Comparison of ENCODE assay signal across 8 cellular contexts in genomic region chr2:219642465-219643083, GRCh38. TPM values are rescaled to one million over a fixed set of nuclear protein-coding genes. Genes with fewer than 3 reads are reported as not detected.
DNase-seq lines count a peak whose midpoint lies in the region; ATAC-seq, FAIRE-seq and TF ChIP-seq lines count a peak whose summit lies in the region.

No MANE protein-coding gene starts in this region.

- POLR2A ChIA-PET in HepG2 (lab: Yijun Ruan, JAX), result interaction anchor here (1.4 to 1.5 kb wide), 2 partner anchors 71 to 103 kb away, joined by 4 read pairs; partner anchors contain the start of genes INHA and OBSL1

- TF ChIP-seq RAD21 in HepG2 (CRISPR knock-in tag; IDR thresholded peaks at IDR 0.05), result peak; percentile 100

- intact Hi-C loops in colonic mucosa (cut with DNase I) (loop anchor here (2.0 to 5.0 kb wide), 2 partner anchors 45 to 102 kb away; no protein-coding TSS in a partner anchor), HepG2 (cut with micrococcal nuclease; ENCODE audit: unreplicated experiment) (loop anchor here (1.0 to 2.0 kb wide), 4 partner anchors 23 to 101 kb away; no protein-coding TSS in a partner anchor)

- H3K36me3 ChIP-seq in colonic mucosa (no peaks in the 10 kb centered on the region), HepG2 (replicated peaks in 1 of 2; ENCODE audit: control insufficient read depth in 1 of 2, insufficient read depth in 2 of 2, low read length in 2 of 2) (no peaks in the 10 kb centered on the region)

- in situ Hi-C loops in HepG2 (cut with HindIII; ENCODE audit: extremely low pct_ligation_motif_present, low pct_unique_long_range_greater_than_20kb), result loop anchor here (5.0 kb wide), 1 partner anchor 100 kb away; the partner anchor contains the start of genes CHPF and TMEM198

- H2AFZ ChIP-seq in HepG2 (ENCODE audit: low read length), result no peak overlapping the region

- H4K20me1 ChIP-seq in HepG2 (ENCODE audit: insufficient read depth, low read length), result no peaks in the 10 kb centered on the region

- H3K4me2 ChIP-seq in HepG2 (ENCODE audit: low read depth, low read length), result peak overlapping the region; percentile 69

- WGBS in HepG2 (ENCODE audit: low lambda C conversion rate), result 5% methylated on average over 24 of the region's 24 CpGs

- no peak overlapping the region for H3K9ac ChIP-seq in colonic mucosa (ENCODE audit: low read depth in 2 of 2, low read length in 2 of 2)
- H3K9ac ChIP-seq in HepG2 (ENCODE audit: insufficient read depth, low read depth, low read length), result no peak overlapping the region

- DNase-seq in COLO668 (lab: John Stamatoyannopoulos, UW; ENCODE audit: unreplicated experiment), result peak; percentile 94
- peak; percentile 86 for DNase-seq in NCI-H526 treated with DMSO at 0.1 percent for 48 hours (lab: John Stamatoyannopoulos, UW)
- DNase-seq in activated CD4-positive, alpha-beta T cell treated with anti-CD3 and anti-CD28 coated beads for 4 hours, result peak; percentile 84 to 86
- DNase-seq in colonic mucosa, result peak; percentile 93
- peak; percentile 93 for DNase-seq in HepG2 (ENCODE audit: low spot score)
- peak; percentile 62 to 74 (median 74) for DNase-seq in stimulated activated CD4-positive, alpha-beta T cell treated with anti-CD3 and anti-CD28 coated beads, TNF-alpha, amount 100 ng/mL, for 1 hour (ENCODE audit: low read depth in 3 of 3, low spot score in 1 of 3)

- H3K4me3 ChIP-seq in colonic mucosa (no peak overlapping the region), HepG2 (replicated peaks in 1 of 3; ENCODE audit: insufficient read depth in 1 of 3, low read depth in 2 of 3, low read length in 3 of 3) (peak overlapping the region in 1 of 3 experiments; percentile 36; a peak in 1 of 6 replicates)

- FAIRE-seq in HepG2 (lab: Jason Lieb, UNC), result peak; percentile 99

- H3K9me3 ChIP-seq in colonic mucosa (no peaks in the 10 kb centered on the region), HepG2 (ENCODE audit: low read length) (no peaks in the 10 kb centered on the region)

- no TSS peak for BruUV-seq in HepG2 (replicated peaks; lab: Mats Ljungman, UMichigan)

- H3K27ac ChIP-seq in colonic mucosa (no peak overlapping the region), HepG2 (ENCODE audit: extremely low read length, insufficient read depth, low read length) (no peak overlapping the region)

- ATAC-seq in GM19452 (IDR thresholded peaks at IDR 0.05; ENCODE audit: unreplicated experiment), result peak; percentile 98
- ATAC-seq in HG03521 (IDR thresholded peaks at IDR 0.05; ENCODE audit: unreplicated experiment), result peak; percentile 98
- ATAC-seq in HepG2, result peak; percentile 92

- H3K79me2 ChIP-seq in HepG2 (ENCODE audit: insufficient read depth, low read length), result no peaks in the 10 kb centered on the region

- CTCF ChIA-PET in HepG2 (lab: Yijun Ruan, JAX; ENCODE audit: low intra/inter-chr PET ratio, low total read pairs), result interaction anchor here (0.6 to 4.3 kb wide), 14 partner anchors 24 to 240 kb away, joined by 3 to 127 read pairs (median 5); partner anchors contain the start of genes CHPF, INHA, OBSL1 and STK11IP

- TF ChIP-seq EP300 in HepG2 (IDR thresholded peaks at IDR 0.05; ENCODE audit: low read depth in 2 of 2, low read length in 2 of 2) (peak in 1 of 2 experiments; percentile 37; a peak in 1 of 4 replicates), HepG2 (CRISPR knock-in tag; IDR thresholded peaks at IDR 0.05; ENCODE audit: borderline replicate concordance) (no peak)

- H3K4me1 ChIP-seq in colonic mucosa (no peaks in the 10 kb centered on the region), HepG2 (ENCODE audit: insufficient read depth, low read length) (peaks cover 29% of the 10 kb centered on the region)

- no peak for TF ChIP-seq POLR2A in HepG2 (IDR thresholded peaks at IDR 0.05; ENCODE audit: insufficient read depth in 1 of 2, low read depth in 2 of 2, low read length in 2 of 2)

- H3K27me3 ChIP-seq in colonic mucosa (no peaks in the 10 kb centered on the region), HepG2 (ENCODE audit: control insufficient read depth in 1 of 2, insufficient read depth in 2 of 2, low read length in 2 of 2) (peaks cover 18 to 77% of the 10 kb centered on the region in 2 experiments)

- TF ChIP-seq CTCF in colonic mucosa (IDR thresholded peaks at IDR 0.05) (peak; percentile 99), HepG2 (CRISPR knock-in tag; IDR thresholded peaks at IDR 0.05) (peak; percentile 100)

TF ChIP-seq in HepG2, 621 proteins besides CTCF, POLR2A, EP300 and RAD21 (continues in another document):
- TF ChIP-seq ZBTB1 (CRISPR knock-in tag; IDR thresholded peaks at IDR 0.05; ENCODE audit: borderline replicate concordance) (no peak), ZNF276 (CRISPR knock-in tag; IDR thresholded peaks at IDR 0.05; ENCODE audit: low read depth) (peak; percentile 58; the same call in 1 of the 2 replicates)

RNA-seq across cellular contexts. Expression of gene SLC4A3, which starts 15.1 kb away (rescaled TPM):
- total RNA-seq in colonic mucosa (under 1 TPM; 0.47 to 0.72 TPM), HepG2 (2016; rRNA removed; fragmentation: Illumina TruSeq; extraction: Trizol) (0.10 and 0.18 TPM in 2 replicates)
- not detected in 2 replicates for total RNA-seq in HepG2 (2016; cell fraction: cytosol; rRNA removed; fragmentation: Illumina TruSeq; extraction: Trizol; ENCODE audit: low read depth)
- 0.13 and 0.22 TPM in 2 replicates for total RNA-seq in HepG2 (2016; cell fraction: insoluble cytoplasmic fraction; rRNA removed; fragmentation: Illumina TruSeq; extraction: Trizol)
- not detected in 2 replicates for total RNA-seq in HepG2 (2016; cell fraction: membrane; rRNA removed; fragmentation: Illumina TruSeq; extraction: Trizol)
- 0.22 and 0.53 TPM in 2 replicates for total RNA-seq in HepG2 (2016; cell fraction: nucleus; rRNA removed; fragmentation: Illumina TruSeq; extraction: Trizol)
- polyA plus RNA-seq in HepG2 (2011; rRNA removed), result 0.95 and 1.2 TPM in 2 replicates
- polyA plus RNA-seq in HepG2 (2011; cell fraction: cytosol; rRNA removed), result 0.55 and 0.62 TPM in 2 replicates
- polyA plus RNA-seq in HepG2 (2011; cell fraction: nucleus; rRNA removed), result 10.4 and 15.1 TPM in 2 replicates
- 0.32 and 0.75 TPM in 2 replicates for polyA plus RNA-seq in HepG2 (2012)
- 0.05 TPM in 1 of 2 replicates, not detected in the other for polyA plus RNA-seq in HepG2 (2016; cell fraction: cytosol; fragmentation: Illumina TruSeq; extraction: Trizol; ENCODE audit: low read depth)
- 0.17 TPM in 1 of 2 replicates, not detected in the other for polyA plus RNA-seq in HepG2 (2016; cell fraction: insoluble cytoplasmic fraction; fragmentation: Illumina TruSeq; extraction: Trizol; ENCODE audit: low read depth)
- 0.13 TPM in 1 of 2 replicates, not detected in the other for polyA plus RNA-seq in HepG2 (2016; cell fraction: membrane; fragmentation: Illumina TruSeq; extraction: Trizol; ENCODE audit: low read depth)
- polyA plus RNA-seq in HepG2 (2016; cell fraction: nucleus; fragmentation: Illumina TruSeq; extraction: Trizol; ENCODE audit: insufficient read depth, low read depth), result 0.52 and 0.57 TPM in 2 replicates
- 1.2 TPM in 1 of 2 replicates, not detected in the other for polyA minus RNA-seq in HepG2 (2011; rRNA and poly(A)+ RNA removed; ENCODE audit: low replicate concordance)
- 0.70 TPM in 1 of 2 replicates, not detected in the other for polyA minus RNA-seq in HepG2 (2011; cell fraction: cytosol; rRNA and poly(A)+ RNA removed)
- polyA minus RNA-seq in HepG2 (2011; cell fraction: nucleus; rRNA and poly(A)+ RNA removed), result 2.1 and 2.6 TPM in 2 replicates

RNA-seq across cellular contexts. Expression of gene STK11IP, which starts 44.9 kb away (rescaled TPM):
- 10 to 100 TPM; 25.4 to 42.7 TPM for total RNA-seq in colonic mucosa
- total RNA-seq in HepG2 (2016; rRNA removed; fragmentation: Illumina TruSeq; extraction: Trizol), result 5.6 and 12.8 TPM in 2 replicates
- 3.5 and 4.7 TPM in 2 replicates for total RNA-seq in HepG2 (2016; cell fraction: cytosol; rRNA removed; fragmentation: Illumina TruSeq; extraction: Trizol; ENCODE audit: low read depth)
- total RNA-seq in HepG2 (2016; cell fraction: insoluble cytoplasmic fraction; rRNA removed; fragmentation: Illumina TruSeq; extraction: Trizol), result 5.0 and 14.2 TPM in 2 replicates
- 2.7 and 3.2 TPM in 2 replicates for total RNA-seq in HepG2 (2016; cell fraction: membrane; rRNA removed; fragmentation: Illumina TruSeq; extraction: Trizol)
- total RNA-seq in HepG2 (2016; cell fraction: nucleus; rRNA removed; fragmentation: Illumina TruSeq; extraction: Trizol), result 20.7 and 21.9 TPM in 2 replicates
- polyA plus RNA-seq in HepG2 (2011; rRNA removed), result 24.0 and 30.2 TPM in 2 replicates
- 5.6 and 8.5 TPM in 2 replicates for polyA plus RNA-seq in HepG2 (2011; cell fraction: cytosol; rRNA removed)
- polyA plus RNA-seq in HepG2 (2011; cell fraction: nucleus; rRNA removed), result 272 and 337 TPM in 2 replicates
- 18.1 and 20.5 TPM in 2 replicates for polyA plus RNA-seq in HepG2 (2012)
- 0.70 and 0.72 TPM in 2 replicates for polyA plus RNA-seq in HepG2 (2016; cell fraction: cytosol; fragmentation: Illumina TruSeq; extraction: Trizol; ENCODE audit: low read depth)
- polyA plus RNA-seq in HepG2 (2016; cell fraction: insoluble cytoplasmic fraction; fragmentation: Illumina TruSeq; extraction: Trizol; ENCODE audit: low read depth), result 3.7 and 5.6 TPM in 2 replicates
- polyA plus RNA-seq in HepG2 (2016; cell fraction: membrane; fragmentation: Illumina TruSeq; extraction: Trizol; ENCODE audit: low read depth), result 1.2 TPM in 2 replicates
- polyA plus RNA-seq in HepG2 (2016; cell fraction: nucleus; fragmentation: Illumina TruSeq; extraction: Trizol; ENCODE audit: insufficient read depth, low read depth), result 44.8 and 52.7 TPM in 2 replicates
- polyA minus RNA-seq in HepG2 (2011; rRNA and poly(A)+ RNA removed; ENCODE audit: low replicate concordance), result 23.0 and 45.7 TPM in 2 replicates
- polyA minus RNA-seq in HepG2 (2011; cell fraction: cytosol; rRNA and poly(A)+ RNA removed), result 8.2 and 10.4 TPM in 2 replicates
- polyA minus RNA-seq in HepG2 (2011; cell fraction: nucleus; rRNA and poly(A)+ RNA removed), result 52.1 and 52.7 TPM in 2 replicates
